Comparison of ENCODE assay signal across 17 cellular contexts in genomic region chr4:156961241-156962068, GRCh38. TPM values are rescaled to one million over a fixed set of nuclear protein-coding genes. Genes with fewer than 3 reads are reported as not detected.
A peak's percentile ranks its signal among the peaks of the same experiment; 100 is the strongest.
DNase-seq lines count a peak whose midpoint lies in the region; ATAC-seq and TF ChIP-seq lines count a peak whose summit lies in the region.
"Had no signal": no experiment of that assay in that cellular context is flagged by ENCODE, and none has a peak within 500 bp of the region (broad histone marks: within the 10 kb centered on the region; RNA-seq: fewer than 3 reads in every experiment).

No MANE protein-coding gene starts in this region.

- WGBS in esophagus muscularis mucosa = 52% methylated on average over 9 of the region's 9 CpGs
- 66 to 80% methylated on average over 9 of the region's 9 CpGs for WGBS in sigmoid colon, 2 donors
- 69 to 74% (median 73%) methylated on average over 9 of the region's 9 CpGs for WGBS in adrenal gland, 4 donors
- WGBS in body of pancreas, 2 donors = 64% methylated on average over 9 of the region's 9 CpGs

- H3K9me3 ChIP-seq in HEK293 (ENCODE audit: control insufficient read depth, insufficient read depth, low read depth, low read length) = no peaks in the 10 kb centered on the region
- no peaks in the 10 kb centered on the region for H3K9me3 ChIP-seq in esophagus muscularis mucosa
- H3K9me3 ChIP-seq in sigmoid colon = no peaks in the 10 kb centered on the region
- H3K9me3 ChIP-seq in adrenal gland (replicated peaks in 1 of 3) = no peaks in the 10 kb centered on the region
- H3K9me3 ChIP-seq in body of pancreas = no peaks in the 10 kb centered on the region
- H3K9me3 ChIP-seq: MG63 had no signal

- no peak overlapping the region for H3K4me3 ChIP-seq in HEK293 (ENCODE audit: low read depth, low read length)
- H3K4me3 ChIP-seq in esophagus muscularis mucosa = no peak overlapping the region
- no peak overlapping the region for H3K4me3 ChIP-seq in sigmoid colon
- no peak overlapping the region for H3K4me3 ChIP-seq in adrenal gland
- no peak overlapping the region for H3K4me3 ChIP-seq in body of pancreas
- H3K4me3 ChIP-seq: MG63, SK-N-MC had no signal

- DNase-seq in NCI-H774 (lab: John Stamatoyannopoulos, UW) (peak; percentile 17), esophagus muscularis mucosa (ENCODE audit: extremely low spot score) (no peak), sigmoid colon (no peak), adrenal gland (no peak), HuH-7 (ENCODE audit: low spot score) (no peak), body of pancreas (no peak)
- DNase-seq: activated CD8-positive, alpha-beta memory T cell treated with anti-CD3 and anti-CD28 coated beads for 24 hours; activated effector memory CD4-positive, alpha-beta T cell treated with Interleukin-2 at 50 U/mL for 16 hours; aorta; effector CD4-positive, alpha-beta T cell; MG63; stimulated activated CD4-positive, alpha-beta T cell treated with anti-CD3 and anti-CD28 coated beads, Interleukin-15, amount 100 ng/mL, for 24 hours; substantia nigra had no signal

- POLR2A ChIA-PET in HEK293 (lab: Yijun Ruan, JAX) = no interaction called here

- no peak for TF ChIP-seq CTCF in HEK293 (tag by site-specific recombination; IDR thresholded peaks at IDR 0.05)
- TF ChIP-seq CTCF in esophagus muscularis mucosa (IDR thresholded peaks at IDR 0.05) = no peak
- no peak for TF ChIP-seq CTCF in sigmoid colon (IDR thresholded peaks at IDR 0.05)
- no peak for TF ChIP-seq CTCF in adrenal gland (IDR thresholded peaks at IDR 0.05)
- TF ChIP-seq CTCF in body of pancreas (IDR thresholded peaks at IDR 0.05) = no peak

- H3K36me3 ChIP-seq in HEK293 (ENCODE audit: control insufficient read depth in 2 of 2, insufficient read depth in 1 of 2, low read length in 2 of 2) (no peaks in the 10 kb centered on the region), esophagus muscularis mucosa (no peaks in the 10 kb centered on the region), sigmoid colon (no peaks in the 10 kb centered on the region), adrenal gland (replicated peaks in 1 of 2) (no peaks in the 10 kb centered on the region), body of pancreas (replicated peaks in 1 of 2; ENCODE audit: insufficient read depth in 1 of 2, low read depth in 2 of 2) (no peaks in the 10 kb centered on the region)

- H3K27me3 ChIP-seq in esophagus muscularis mucosa = no peaks in the 10 kb centered on the region
- no peaks in the 10 kb centered on the region for H3K27me3 ChIP-seq in sigmoid colon
- H3K27me3 ChIP-seq in adrenal gland = no peaks in the 10 kb centered on the region
- H3K27me3 ChIP-seq in body of pancreas = no peaks in the 10 kb centered on the region
- H3K27me3 ChIP-seq: MG63 had no signal

- H3K27ac ChIP-seq in HEK293 (ENCODE audit: extremely low read depth, low read depth, low read length) (no peak overlapping the region), esophagus muscularis mucosa (replicated peaks in 1 of 4) (peak overlapping the region; percentile 62 to 74 (median 68)), sigmoid colon (peak overlapping the region; percentile 60 to 76 (median 72)), adrenal gland (no peak overlapping the region), body of pancreas (no peak overlapping the region)
- H3K27ac ChIP-seq: parathyroid adenoma, SK-N-MC had no signal

- TF ChIP-seq POLR2A in esophagus muscularis mucosa (IDR thresholded peaks at IDR 0.05; ENCODE audit: low read depth) (no peak), sigmoid colon (IDR thresholded peaks at IDR 0.05) (no peak), adrenal gland (IDR thresholded peaks at IDR 0.05) (no peak), body of pancreas (IDR thresholded peaks at IDR 0.05) (no peak)

- TF ChIP-seq EP300 in esophagus muscularis mucosa (IDR thresholded peaks at IDR 0.05) (no peak), sigmoid colon (IDR thresholded peaks at IDR 0.05) (no peak)

- intact Hi-C loops in esophagus muscularis mucosa (cut with DNase I) (loop anchor here (5.0 to 10.0 kb wide), 2 partner anchors 127 to 189 kb away; no protein-coding TSS in a partner anchor), sigmoid colon (cut with DNase I) (loop anchor here (10.0 kb wide), 1 partner anchor 797 kb away; no protein-coding TSS in a partner anchor), adrenal gland (cut with DNase I) (loop anchor here in 1 of 2 donors (10.0 kb wide), 1 partner anchor 117 kb away; no protein-coding TSS in a partner anchor), body of pancreas (cut with DNase I) (no loop called here)

- peaks cover 20% of the 10 kb centered on the region; the same call in 1 of the 2 replicates for H3K4me1 ChIP-seq in HEK293 (ENCODE audit: control insufficient read depth, insufficient read depth, low read length)
- H3K4me1 ChIP-seq in esophagus muscularis mucosa = peaks cover 26 to 64% (median 62%) of the 10 kb centered on the region in 4 donors
- H3K4me1 ChIP-seq in sigmoid colon = peaks cover 0 to 71% (median 57%) of the 10 kb centered on the region in 4 donors
- H3K4me1 ChIP-seq in adrenal gland (replicated peaks in 1 of 2) = peaks cover 8 to 60% of the 10 kb centered on the region in 2 donors
- H3K4me1 ChIP-seq in body of pancreas = peaks cover 50% of the 10 kb centered on the region

- no peak for ATAC-seq in HG03432 (IDR thresholded peaks at IDR 0.05; ENCODE audit: unreplicated experiment)
- no peak for ATAC-seq in body of pancreas

- CTCF ChIA-PET in HEK293 (lab: Yijun Ruan, JAX) = interaction anchor here (1.0 kb wide), 1 partner anchor 486 kb away, joined by 3 read pairs; no protein-coding TSS in a partner anchor

TF ChIP-seq in HEK293, 187 proteins besides CTCF, POLR2A, EP300 and RAD21 (continues in another document):
- TF ChIP-seq ZNF473 (tag by site-specific recombination; IDR thresholded peaks at IDR 0.05) (no peak), SCRT2 (tag by site-specific recombination; IDR thresholded peaks at IDR 0.05) (peak; percentile 94), BCL11B (tag by site-specific recombination; IDR thresholded peaks at IDR 0.05; ENCODE audit: low read depth) (no peak), GLIS2 (tag by site-specific recombination; IDR thresholded peaks at IDR 0.05) (no peak), ZNF24 (tag by site-specific recombination; IDR thresholded peaks at IDR 0.05) (no peak), ZFP37 (tag by site-specific recombination; IDR thresholded peaks at IDR 0.05) (no peak), ZSCAN23 (tag by site-specific recombination; IDR thresholded peaks at IDR 0.05) (no peak)
- TF ChIP-seq, protein P1, sequence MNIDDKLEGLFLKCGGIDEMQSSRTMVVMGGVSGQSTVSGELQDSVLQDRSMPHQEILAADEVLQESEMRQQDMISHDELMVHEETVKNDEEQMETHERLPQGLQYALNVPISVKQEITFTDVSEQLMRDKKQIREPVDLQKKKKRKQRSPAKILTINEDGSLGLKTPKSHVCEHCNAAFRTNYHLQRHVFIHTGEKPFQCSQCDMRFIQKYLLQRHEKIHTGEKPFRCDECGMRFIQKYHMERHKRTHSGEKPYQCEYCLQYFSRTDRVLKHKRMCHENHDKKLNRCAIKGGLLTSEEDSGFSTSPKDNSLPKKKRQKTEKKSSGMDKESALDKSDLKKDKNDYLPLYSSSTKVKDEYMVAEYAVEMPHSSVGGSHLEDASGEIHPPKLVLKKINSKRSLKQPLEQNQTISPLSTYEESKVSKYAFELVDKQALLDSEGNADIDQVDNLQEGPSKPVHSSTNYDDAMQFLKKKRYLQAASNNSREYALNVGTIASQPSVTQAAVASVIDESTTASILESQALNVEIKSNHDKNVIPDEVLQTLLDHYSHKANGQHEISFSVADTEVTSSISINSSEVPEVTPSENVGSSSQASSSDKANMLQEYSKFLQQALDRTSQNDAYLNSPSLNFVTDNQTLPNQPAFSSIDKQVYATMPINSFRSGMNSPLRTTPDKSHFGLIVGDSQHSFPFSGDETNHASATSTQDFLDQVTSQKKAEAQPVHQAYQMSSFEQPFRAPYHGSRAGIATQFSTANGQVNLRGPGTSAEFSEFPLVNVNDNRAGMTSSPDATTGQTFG (tag by site-specific recombination; IDR thresholded peaks at IDR 0.05; ENCODE audit: borderline replicate concordance) = no peak
- TF ChIP-seq, protein P2, sequence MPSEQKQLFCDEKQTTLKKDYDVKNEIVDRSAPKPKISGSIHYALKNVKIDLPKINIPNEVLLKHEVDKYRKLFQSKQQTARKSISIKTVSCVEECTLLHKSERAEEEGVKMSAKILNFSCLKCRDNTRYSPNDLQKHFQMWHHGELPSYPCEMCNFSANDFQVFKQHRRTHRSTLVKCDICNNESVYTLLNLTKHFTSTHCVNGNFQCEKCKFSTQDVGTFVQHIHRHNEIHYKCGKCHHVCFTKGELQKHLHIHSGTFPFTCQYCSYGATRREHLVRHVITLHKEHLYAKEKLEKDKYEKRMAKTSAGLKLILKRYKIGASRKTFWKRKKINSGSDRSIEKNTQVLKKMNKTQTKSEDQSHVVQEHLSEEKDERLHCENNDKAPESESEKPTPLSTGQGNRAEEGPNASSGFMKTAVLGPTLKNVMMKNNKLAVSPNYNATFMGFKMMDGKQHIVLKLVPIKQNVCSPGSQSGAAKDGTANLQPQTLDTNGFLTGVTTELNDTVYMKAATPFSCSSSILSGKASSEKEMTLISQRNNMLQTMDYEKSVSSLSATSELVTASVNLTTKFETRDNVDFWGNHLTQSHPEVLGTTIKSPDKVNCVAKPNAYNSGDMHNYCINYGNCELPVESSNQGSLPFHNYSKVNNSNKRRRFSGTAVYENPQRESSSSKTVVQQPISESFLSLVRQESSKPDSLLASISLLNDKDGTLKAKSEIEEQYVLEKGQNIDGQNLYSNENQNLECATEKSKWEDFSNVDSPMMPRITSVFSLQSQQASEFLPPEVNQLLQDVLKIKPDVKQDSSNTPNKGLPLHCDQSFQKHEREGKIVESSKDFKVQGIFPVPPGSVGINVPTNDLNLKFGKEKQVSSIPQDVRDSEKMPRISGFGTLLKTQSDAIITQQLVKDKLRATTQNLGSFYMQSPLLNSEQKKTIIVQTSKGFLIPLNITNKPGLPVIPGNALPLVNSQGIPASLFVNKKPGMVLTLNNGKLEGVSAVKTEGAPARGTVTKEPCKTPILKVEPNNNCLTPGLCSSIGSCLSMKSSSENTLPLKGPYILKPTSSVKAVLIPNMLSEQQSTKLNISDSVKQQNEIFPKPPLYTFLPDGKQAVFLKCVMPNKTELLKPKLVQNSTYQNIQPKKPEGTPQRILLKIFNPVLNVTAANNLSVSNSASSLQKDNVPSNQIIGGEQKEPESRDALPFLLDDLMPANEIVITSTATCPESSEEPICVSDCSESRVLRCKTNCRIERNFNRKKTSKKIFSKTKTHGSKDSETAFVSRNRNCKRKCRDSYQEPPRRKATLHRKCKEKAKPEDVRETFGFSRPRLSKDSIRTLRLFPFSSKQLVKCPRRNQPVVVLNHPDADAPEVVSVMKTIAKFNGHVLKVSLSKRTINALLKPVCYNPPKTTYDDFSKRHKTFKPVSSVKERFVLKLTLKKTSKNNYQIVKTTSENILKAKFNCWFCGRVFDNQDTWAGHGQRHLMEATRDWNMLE (tag by site-specific recombination; conservative IDR thresholded peaks at IDR 0.05; ENCODE audit: low read depth) = no peak

RNA-seq across cellular contexts. Expression of gene PDGFC, which starts 10.1 kb away (rescaled TPM):
- 10 to 100 TPM; 25.3 to 38.3 (median 30.0) TPM for total RNA-seq in esophagus muscularis mucosa
- 10 to 100 TPM; 21.9 to 44.4 (median 32.0) TPM for total RNA-seq in sigmoid colon
- 1 to 10 TPM; 3.0 to 3.3 (median 3.2) TPM for polyA plus RNA-seq in sigmoid colon
- total RNA-seq in adrenal gland = 10 to 100 TPM; 32.2 to 77.2 (median 51.6) TPM
- 10 to 100 TPM in 1 of 3 donors, 1 to 10 TPM in 2; 6.0 to 18.2 (median 7.6) TPM for polyA plus RNA-seq in adrenal gland
- 10 to 100 TPM; 19.1 to 21.8 TPM for total RNA-seq in body of pancreas

Comparison
In these comparisons a context has a peak if more than half of its experiments do, and no peak if none do; other contexts are left out.
1. H3K27ac ChIP-seq: peak in esophagus muscularis mucosa (4 of 4) and sigmoid colon (4 of 4); none in HEK293 (single experiment), adrenal gland (0 of 5) and body of pancreas (0 of 4).